21 cellular contexts compared by ENCODE assay signal in genomic region chr6:14209005-14209404, GRCh38.
"Had no signal": no experiment of that assay in that cellular context is flagged by ENCODE, and none has a peak within 500 bp of the region (broad histone marks: within the 10 kb centered on the region; RNA-seq: fewer than 3 reads in every experiment).

No MANE protein-coding gene starts in this region.

- DNase-seq: activated CD4-positive, alpha-beta T cell treated with anti-CD3 and anti-CD28 coated beads, Interleukin-2, amount 10 ng/mL, durations not matched to agents 24 days and 14 days; activated CD8-positive, alpha-beta T cell treated with anti-CD3 and anti-CD28 coated beads, Interleukin-2, amount 10 ng/mL, durations not matched to agents 7 days and 5 days; aorta; brain microvascular endothelial cell; dermis blood vessel endothelial cell; effector memory CD8-positive, alpha-beta T cell; heart left ventricle; islet precursor cell; left cardiac atrium; mesendoderm; mucosa of descending colon; naive thymus-derived CD4-positive, alpha-beta T cell; pancreas; right cardiac atrium; stimulated activated CD4-positive, alpha-beta T cell treated with anti-CD3 and anti-CD28 coated beads, Interleukin-4, amount 100 ng/mL, for 24 hours; stimulated activated naive CD8-positive, alpha-beta T cell treated with anti-CD3 and anti-CD28 coated beads, Interleukin-15, amount 100 ng/mL, for 72 hours had no signal

- ATAC-seq: activated CD8-positive, alpha-beta T cell treated with anti-CD3 and anti-CD28 coated beads, Interleukin-2, amount 10 ng/mL, durations not matched to agents 7 days and 5 days; activated naive CD4-positive, alpha-beta T cell treated with anti-CD3 and anti-CD28 coated beads, Interleukin-2, amount 50 U/mL, for 72 hours; effector memory CD8-positive, alpha-beta T cell; gastroesophageal sphincter; heart left ventricle; left cardiac atrium; mucosa of descending colon; naive thymus-derived CD4-positive, alpha-beta T cell; pancreas; right cardiac atrium; stimulated activated naive CD8-positive, alpha-beta T cell treated with anti-CD3 and anti-CD28 coated beads, Interleukin-15, amount 100 ng/mL, for 72 hours had no signal

- H3K36me3 Mint-ChIP-seq: activated naive CD4-positive, alpha-beta T cell treated with anti-CD3 and anti-CD28 coated beads, Interleukin-2, amount 50 U/mL, for 72 hours had no signal

- H3K27me3 Mint-ChIP-seq: activated CD4-positive, alpha-beta T cell treated with anti-CD3 and anti-CD28 coated beads, Interleukin-2, amount 10 ng/mL, durations not matched to agents 24 days and 14 days; effector memory CD8-positive, alpha-beta T cell; naive thymus-derived CD4-positive, alpha-beta T cell; stimulated activated naive CD8-positive, alpha-beta T cell treated with anti-CD3 and anti-CD28 coated beads, Interleukin-15, amount 100 ng/mL, for 72 hours had no signal

- H3K9me3 Mint-ChIP-seq: activated CD4-positive, alpha-beta T cell treated with anti-CD3 and anti-CD28 coated beads, Interleukin-2, amount 10 ng/mL, durations not matched to agents 24 days and 14 days; activated naive CD4-positive, alpha-beta T cell treated with anti-CD3 and anti-CD28 coated beads, Interleukin-2, amount 50 U/mL, for 72 hours; activated T-helper 1 cell treated with anti-CD3 and anti-CD28 coated beads, Interleukin-12 subunit alpha, Interleukin-12 subunit beta, Interleukin-2, Interleukin-4 antibody, amounts not matched to agents 30 ng/mL and 10 ng/mL and 1 ng/mL, durations not matched to agents 14 hours and 24 hours and 36 hours; effector memory CD8-positive, alpha-beta T cell; naive thymus-derived CD4-positive, alpha-beta T cell; stimulated activated naive CD8-positive, alpha-beta T cell treated with anti-CD3 and anti-CD28 coated beads, Interleukin-15, amount 100 ng/mL, for 72 hours; T-helper 1 cell treated with Interleukin-12 subunit alpha and Interleukin-12 subunit beta and Interleukin-4 antibody, amounts not matched to agents 30 μg/mL and 1 μg/mL, for 36 hours had no signal

- H3K27ac Mint-ChIP-seq: activated CD4-positive, alpha-beta T cell treated with anti-CD3 and anti-CD28 coated beads, Interleukin-2, amount 10 ng/mL, durations not matched to agents 24 days and 14 days; activated CD8-positive, alpha-beta T cell treated with anti-CD3 and anti-CD28 coated beads, Interleukin-2, amount 10 ng/mL, durations not matched to agents 7 days and 5 days; activated T-helper 1 cell treated with anti-CD3 and anti-CD28 coated beads, Interleukin-12 subunit alpha, Interleukin-12 subunit beta, Interleukin-2, Interleukin-4 antibody, amounts not matched to agents 30 ng/mL and 10 ng/mL and 1 ng/mL, durations not matched to agents 14 hours and 24 hours and 36 hours; T-helper 1 cell treated with Interleukin-12 subunit alpha and Interleukin-12 subunit beta and Interleukin-4 antibody, amounts not matched to agents 30 μg/mL and 1 μg/mL, for 36 hours had no signal

- H3K9me3 ChIP-seq: gastroesophageal sphincter, heart left ventricle, mucosa of descending colon, pancreas, tibial nerve had no signal

- H3K4me3 Mint-ChIP-seq: stimulated activated naive CD8-positive, alpha-beta T cell treated with anti-CD3 and anti-CD28 coated beads, Interleukin-15, amount 100 ng/mL, for 72 hours; T-helper 1 cell treated with Interleukin-12 subunit alpha and Interleukin-12 subunit beta and Interleukin-4 antibody, amounts not matched to agents 30 μg/mL and 1 μg/mL, for 36 hours had no signal
